9 cellular contexts compared by ENCODE assay signal in genomic region chr19:44807652-44808462, GRCh38. TPM values are rescaled to one million over a fixed set of nuclear protein-coding genes. Genes with fewer than 3 reads are reported as not detected.
DNase-seq lines count a peak whose midpoint lies in the region; ATAC-seq and TF ChIP-seq lines count a peak whose summit lies in the region.
"Had no signal": no experiment of that assay in that cellular context is flagged by ENCODE, and none has a peak within 500 bp of the region (broad histone marks: within the 10 kb centered on the region; RNA-seq: fewer than 3 reads in every experiment).

No MANE protein-coding gene starts in this region.

- BruUV-seq in PC-3 (replicated peaks; lab: Mats Ljungman, UMichigan): no TSS peak

- H3K27ac ChIP-seq in PC-3 (ENCODE audit: low read length) (no peak overlapping the region), esophagus squamous epithelium (peak overlapping the region in 3 of 4 donors; percentile 57 to 75 (median 69)), neural progenitor cell (no peak overlapping the region)

- peak overlapping the region; percentile 81 for H3K4me2 ChIP-seq in PC-3 (ENCODE audit: low read length)
- peak overlapping the region; percentile 99 for H3K4me2 ChIP-seq in neural progenitor cell

- H3K9me2 ChIP-seq in PC-3 (replicated peaks; ENCODE audit: low read length): no peaks in the 10 kb centered on the region

- WGBS in esophagus squamous epithelium, 2 donors: 20 to 34% methylated on average over 8 to 10 of the region's 14 CpGs

- H3K4me3 ChIP-seq in GM12864 (ENCODE audit: low read depth, low read length) (no peak overlapping the region), PC-3 (ENCODE audit: low read length) (peak overlapping the region; percentile 78; the same call in 1 of the 2 replicates), esophagus squamous epithelium (peak overlapping the region in 2 of 4 donors; percentile 57 to 73), neural progenitor cell (peak overlapping the region; percentile 76)

- TF ChIP-seq POLR2A in esophagus squamous epithelium (IDR thresholded peaks at IDR 0.05): no peak

- no peaks in the 10 kb centered on the region for H3K9me3 ChIP-seq in PC-3 (ENCODE audit: low read length)
- no peaks in the 10 kb centered on the region for H3K9me3 ChIP-seq in esophagus squamous epithelium
- H3K9me3 ChIP-seq in neural progenitor cell (ENCODE audit: low read depth): no peaks in the 10 kb centered on the region

- no peaks in the 10 kb centered on the region for H3K79me2 ChIP-seq in PC-3 (ENCODE audit: low read length)
- H3K79me2 ChIP-seq in neural progenitor cell (ENCODE audit: low read depth): no peaks in the 10 kb centered on the region

- TF ChIP-seq CTCF in GM12864 (IDR thresholded peaks at IDR 0.05; ENCODE audit: low read depth, low read length, missing control alignments): peak; percentile 25
- TF ChIP-seq CTCF in PC-3 (conservative IDR thresholded peaks at IDR 0.05; ENCODE audit: low read depth, low read length): peak; percentile 67
- TF ChIP-seq CTCF in esophagus squamous epithelium (IDR thresholded peaks at IDR 0.05): peak in 2 of 6 experiments; percentile 35 to 41
- TF ChIP-seq CTCF in neural progenitor cell (IDR thresholded peaks at IDR 0.05): peak; percentile 71

- no peak overlapping the region for H3K27ac Mint-ChIP-seq in neural progenitor cell

- H3K27me3 ChIP-seq in PC-3 (ENCODE audit: low read length) (no peaks in the 10 kb centered on the region), esophagus squamous epithelium (peaks cover 0 to 19% (median 0%) of the 10 kb centered on the region in 4 donors), neural progenitor cell (peaks cover 6% of the 10 kb centered on the region)

- peak overlapping the region; percentile 79 for H3K4me3 Mint-ChIP-seq in neural progenitor cell

- intact Hi-C loops in PC-3 (cut with micrococcal nuclease): loop anchor here (1.0 to 5.0 kb wide), 2 partner anchors 24 to 36 kb away; no protein-coding TSS in a partner anchor
- intact Hi-C loops in esophagus squamous epithelium (cut with DNase I): no loop called here

- H3K4me1 Mint-ChIP-seq in neural progenitor cell: peaks cover 42% of the 10 kb centered on the region

- no peaks in the 10 kb centered on the region for H3F3A ChIP-seq in PC-3 (ENCODE audit: low read length, unreplicated experiment)
- peaks cover 27% of the 10 kb centered on the region for H3F3A ChIP-seq in neural progenitor cell (ENCODE audit: low read depth)

- H4K20me1 ChIP-seq in PC-3 (ENCODE audit: low read length) (no peaks in the 10 kb centered on the region), neural progenitor cell (ENCODE audit: low read depth) (no peaks in the 10 kb centered on the region)

- no peak for DNase-seq in GM12864 (ENCODE audit: low read depth)
- peak; percentile 60 for DNase-seq in PC-3
- DNase-seq in esophagus squamous epithelium (lab: John Stamatoyannopoulos, UW): no peak
- peak; percentile 87 for DNase-seq in neural progenitor cell (ENCODE audit: low spot score)
- DNase-seq in foreskin melanocyte: no peak
- no peak for DNase-seq in DMS79 treated with DMSO at 0.1 percent for 48 hours (lab: John Stamatoyannopoulos, UW)

- CTCF ChIA-PET in PC-3 (lab: Charles Lee): interaction anchor here (0.6 to 1.5 kb wide), 5 partner anchors 24 to 243 kb away, joined by 3 to 4 read pairs (median 3); partner anchors contain the start of gene NECTIN2

- no peak overlapping the region for H3K9ac ChIP-seq in PC-3 (ENCODE audit: low read length)
- no peak overlapping the region for H3K9ac ChIP-seq in neural progenitor cell

- no peaks in the 10 kb centered on the region for H3K9me3 Mint-ChIP-seq in neural progenitor cell

- H3K27me3 Mint-ChIP-seq in neural progenitor cell (ENCODE audit: insufficient read depth, low read depth): peaks cover 17% of the 10 kb centered on the region

- H3K4me1 ChIP-seq in PC-3 (ENCODE audit: insufficient read depth, low read length) (peaks cover 28% of the 10 kb centered on the region), esophagus squamous epithelium (peaks cover 14 to 49% (median 18%) of the 10 kb centered on the region in 3 donors), neural progenitor cell (peaks cover 22% of the 10 kb centered on the region)

- H3K36me3 ChIP-seq in PC-3 (ENCODE audit: low read depth, low read length): no peaks in the 10 kb centered on the region
- H3K36me3 ChIP-seq in esophagus squamous epithelium: peaks cover 0 to under 1% (median 0%) of the 10 kb centered on the region in 3 donors
- H3K36me3 ChIP-seq in neural progenitor cell: no peaks in the 10 kb centered on the region

- POLR2A ChIA-PET in PC-3 (lab: Charles Lee; ENCODE audit: unreplicated experiment): no interaction called here

- H2AFZ ChIP-seq in PC-3 (ENCODE audit: low read length) (no peak overlapping the region), neural progenitor cell (replicated peaks) (no peak overlapping the region)

- ATAC-seq in PC-3 (peak; percentile 58), HG02763 (IDR thresholded peaks at IDR 0.05; ENCODE audit: unreplicated experiment) (no peak), GM18502 (IDR thresholded peaks at IDR 0.05; ENCODE audit: poor library complexity, unreplicated experiment) (no peak)

- no peaks in the 10 kb centered on the region for H3K36me3 Mint-ChIP-seq in neural progenitor cell

RNA-seq across cellular contexts. Expression of gene BCAM, which starts 1.0 kb away (rescaled TPM):
- 12.9 and 18.7 TPM in 2 replicates for total RNA-seq in PC-3 (2014; rRNA removed)
- 10 to 100 TPM in 3 of 4 donors, 1 to 10 TPM in 1; 7.2 to 24.8 (median 17.6) TPM for total RNA-seq in esophagus squamous epithelium
- total RNA-seq in neural progenitor cell (ENCODE audit: low replicate concordance): 7.1 and 16.9 TPM in 2 replicates
- total RNA-seq: T-helper 2 cell treated with Interferon-gamma antibody and Interleukin-4, amounts not matched to agents 100 ng/mL and 5 ng/mL, for 36 hours had no signal

RNA-seq across cellular contexts. Expression of gene CBLC, which starts 30.2 kb away (rescaled TPM):
- 25.4 and 26.4 TPM in 2 replicates for total RNA-seq in PC-3 (2014; rRNA removed)
- 10 to 100 TPM; 26.9 to 75.7 (median 49.1) TPM for total RNA-seq in esophagus squamous epithelium
- 1.4 and 1.5 TPM in 2 replicates for total RNA-seq in neural progenitor cell (ENCODE audit: low replicate concordance)
- total RNA-seq: T-helper 2 cell treated with Interferon-gamma antibody and Interleukin-4, amounts not matched to agents 100 ng/mL and 5 ng/mL, for 36 hours had no signal

RNA-seq across cellular contexts. Expression of gene NECTIN2, which starts 38.2 kb away (rescaled TPM):
- total RNA-seq in PC-3 (2014; rRNA removed) (61.0 and 71.6 TPM in 2 replicates), esophagus squamous epithelium (100 to 1,000 TPM in 1 of 4 donors, 10 to 100 TPM in 3; 42.9 to 103 (median 60.9) TPM), neural progenitor cell (ENCODE audit: low replicate concordance) (54.2 and 210 TPM in 2 replicates)
- total RNA-seq: T-helper 2 cell treated with Interferon-gamma antibody and Interleukin-4, amounts not matched to agents 100 ng/mL and 5 ng/mL, for 36 hours had no signal

RNA-seq across cellular contexts. Expression of gene BCL3, which starts 59.3 kb away (rescaled TPM):
- 22.9 and 25.5 TPM in 2 replicates for total RNA-seq in PC-3 (2014; rRNA removed)
- 10 to 100 TPM; 26.6 to 88.9 (median 51.4) TPM for total RNA-seq in esophagus squamous epithelium
- total RNA-seq in neural progenitor cell (ENCODE audit: low replicate concordance): not detected in 2 replicates

Comparison
In these comparisons a context has a peak if more than half of its experiments do, and no peak if none do; other contexts are left out.
1. DNase-seq: peak in PC-3 (single experiment) and neural progenitor cell (single experiment); none in GM12864 (single experiment), esophagus squamous epithelium (single experiment), foreskin melanocyte (single experiment) and DMS79 treated with DMSO at 0.1 percent for 48 hours (single experiment).
2. H3K27ac ChIP-seq: peak in esophagus squamous epithelium (3 of 4); none in PC-3 (single experiment) and neural progenitor cell (single experiment).
3. RNA of gene CBLC, which starts 30.2 kb away (total RNA-seq): 26.9 to 75.7 TPM in esophagus squamous epithelium and 25.4 to 26.4 TPM in PC-3; 1.4 to 1.5 TPM in neural progenitor cell; every median in the first group is over 10 times any median in the second.